Comparison of ENCODE assay signal across 21 cellular contexts in the genomic region with DNA sequence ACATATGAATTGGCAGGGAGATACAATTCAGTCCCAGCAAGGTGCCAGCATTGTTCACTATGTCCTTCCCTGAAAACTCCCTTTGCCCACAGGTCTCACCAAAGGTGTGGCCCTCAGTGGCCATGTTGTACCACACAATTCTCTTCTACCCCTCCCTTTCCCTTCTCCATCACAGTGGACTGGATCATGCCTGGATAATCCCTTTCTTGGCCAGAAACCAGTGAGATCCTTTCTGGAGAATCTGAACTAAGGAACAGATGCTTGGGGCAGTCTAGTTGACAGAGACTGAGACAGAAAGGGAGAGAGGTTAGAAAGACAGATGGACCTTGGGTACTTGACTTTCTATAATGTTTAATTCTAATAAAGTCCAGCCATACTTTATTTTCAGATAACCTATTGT. TPM values are rescaled to one million over a fixed set of nuclear protein-coding genes. Genes with fewer than 3 reads are reported as not detected.
A peak's percentile ranks its signal among the peaks of the same experiment; 100 is the strongest.
DNase-seq lines count a peak whose midpoint lies in the region; ATAC-seq and TF ChIP-seq lines count a peak whose summit lies in the region.
"Had no signal": no experiment of that assay in that cellular context is flagged by ENCODE, and none has a peak within 500 bp of the region (broad histone marks: within the 10 kb centered on the region; RNA-seq: fewer than 3 reads in every experiment).

No MANE protein-coding gene starts in this region.

- DNase-seq in activated CD8-positive, alpha-beta memory T cell treated with anti-CD3 and anti-CD28 coated beads, Interleukin-2, amount 10 ng/mL, durations not matched to agents 7 days and 5 days = no peak
- no peak for DNase-seq in activated CD8-positive, alpha-beta memory T cell treated with anti-CD3 and anti-CD28 coated beads, Interleukin-2, amount 50 U/mL, for 4 hours
- DNase-seq in myocyte (ENCODE audit: low read depth) (peak; percentile 45), MCF 10A (ENCODE audit: unreplicated experiment) (no peak), NCI-H2029 treated with DMSO at 0.1 percent for 48 hours (lab: John Stamatoyannopoulos, UW) (no peak)
- no peak for DNase-seq in activated naive CD4-positive, alpha-beta T cell treated with anti-CD3 and anti-CD28 coated beads, Interleukin-2, amount 10 ng/mL, durations not matched to agents 7 days and 5 days
- DNase-seq: 8988T; Calu3; CD8-positive, alpha-beta memory T cell; DMS79; H7; NCI-H1105; NCI-H2029; NCI-H345; NCI-H69; PC-9; RPMI8226; SHP77 had no signal

- POLR2A ChIA-PET in MCF 10A (lab: Yijun Ruan, JAX) = no interaction called here

- peaks cover 14% of the 10 kb centered on the region for H3K36me3 Mint-ChIP-seq in activated CD8-positive, alpha-beta memory T cell treated with anti-CD3 and anti-CD28 coated beads, Interleukin-2, amount 10 ng/mL, durations not matched to agents 7 days and 5 days
- H3K36me3 Mint-ChIP-seq in MCF 10A (ENCODE audit: insufficient read depth, unreplicated experiment) = no peaks in the 10 kb centered on the region
- peaks cover 28% of the 10 kb centered on the region for H3K36me3 Mint-ChIP-seq in activated naive CD4-positive, alpha-beta T cell treated with anti-CD3 and anti-CD28 coated beads, Interleukin-2, amount 10 ng/mL, durations not matched to agents 7 days and 5 days

- TF ChIP-seq CTCF in VCaP (conservative IDR thresholded peaks at IDR 0.05) (no peak), MCF 10A (IDR thresholded peaks at IDR 0.05; ENCODE audit: unreplicated experiment) (no peak)

- H3K27ac Mint-ChIP-seq in activated CD8-positive, alpha-beta memory T cell treated with anti-CD3 and anti-CD28 coated beads, Interleukin-2, amount 10 ng/mL, durations not matched to agents 7 days and 5 days = peak overlapping the region; percentile 54
- H3K27ac Mint-ChIP-seq in MCF 10A (ENCODE audit: low read depth, unreplicated experiment) = no peak overlapping the region
- H3K27ac Mint-ChIP-seq in activated naive CD4-positive, alpha-beta T cell treated with anti-CD3 and anti-CD28 coated beads, Interleukin-2, amount 10 ng/mL, durations not matched to agents 7 days and 5 days = no peak overlapping the region

- no peaks in the 10 kb centered on the region for H3K27me3 Mint-ChIP-seq in activated CD8-positive, alpha-beta memory T cell treated with anti-CD3 and anti-CD28 coated beads, Interleukin-2, amount 10 ng/mL, durations not matched to agents 7 days and 5 days
- no peaks in the 10 kb centered on the region for H3K27me3 Mint-ChIP-seq in MCF 10A (ENCODE audit: insufficient read depth, unreplicated experiment)
- H3K27me3 Mint-ChIP-seq in activated naive CD4-positive, alpha-beta T cell treated with anti-CD3 and anti-CD28 coated beads, Interleukin-2, amount 10 ng/mL, durations not matched to agents 7 days and 5 days = no peaks in the 10 kb centered on the region
- H3K27me3 Mint-ChIP-seq: CD8-positive, alpha-beta memory T cell had no signal

- intact Hi-C loops in MCF 10A (cut with micrococcal nuclease) = no loop called here

- no peaks in the 10 kb centered on the region for H3K9me3 Mint-ChIP-seq in activated CD8-positive, alpha-beta memory T cell treated with anti-CD3 and anti-CD28 coated beads, Interleukin-2, amount 10 ng/mL, durations not matched to agents 7 days and 5 days (ENCODE audit: low read depth)
- H3K9me3 Mint-ChIP-seq in MCF 10A (ENCODE audit: unreplicated experiment) = no peaks in the 10 kb centered on the region
- H3K9me3 Mint-ChIP-seq in activated naive CD4-positive, alpha-beta T cell treated with anti-CD3 and anti-CD28 coated beads, Interleukin-2, amount 10 ng/mL, durations not matched to agents 7 days and 5 days = no peaks in the 10 kb centered on the region
- H3K9me3 Mint-ChIP-seq: CD8-positive, alpha-beta memory T cell had no signal

- no TSS peak for BruUV-seq in MCF 10A (replicated peaks; lab: Mats Ljungman, UMichigan)

- no peaks in the 10 kb centered on the region for H3K4me1 Mint-ChIP-seq in activated CD8-positive, alpha-beta memory T cell treated with anti-CD3 and anti-CD28 coated beads, Interleukin-2, amount 10 ng/mL, durations not matched to agents 7 days and 5 days
- H3K4me1 Mint-ChIP-seq in MCF 10A (ENCODE audit: insufficient read depth, unreplicated experiment) = no peaks in the 10 kb centered on the region
- peaks cover 21% of the 10 kb centered on the region for H3K4me1 Mint-ChIP-seq in activated naive CD4-positive, alpha-beta T cell treated with anti-CD3 and anti-CD28 coated beads, Interleukin-2, amount 10 ng/mL, durations not matched to agents 7 days and 5 days

- CTCF ChIA-PET in activated CD8-positive, alpha-beta memory T cell treated with anti-CD3 and anti-CD28 coated beads, Interleukin-2, amount 10 ng/mL, durations not matched to agents 7 days and 5 days (lab: Charles Lee) = no interaction called here
- CTCF ChIA-PET in MCF 10A (lab: Yijun Ruan, JAX) = interaction anchor here (0.7 kb wide), 1 partner anchor 50 kb away, joined by 4 read pairs; no protein-coding TSS in a partner anchor
- CTCF ChIA-PET in activated naive CD4-positive, alpha-beta T cell treated with anti-CD3 and anti-CD28 coated beads, Interleukin-2, amount 10 ng/mL, durations not matched to agents 7 days and 5 days (lab: Charles Lee) = no interaction called here

- peak overlapping the region; percentile 50 for H3K27ac ChIP-seq in VCaP
- H3K27ac ChIP-seq: BLaER1 treated with 17β-estradiol and CSF1 and Interleukin-3, amounts not matched to agents 10 nM and 100 nM; KMS-11; PC-9 had no signal

- no peak overlapping the region for H3K4me3 Mint-ChIP-seq in activated CD8-positive, alpha-beta memory T cell treated with anti-CD3 and anti-CD28 coated beads, Interleukin-2, amount 10 ng/mL, durations not matched to agents 7 days and 5 days
- no peak overlapping the region for H3K4me3 Mint-ChIP-seq in MCF 10A (ENCODE audit: unreplicated experiment)
- H3K4me3 Mint-ChIP-seq in activated naive CD4-positive, alpha-beta T cell treated with anti-CD3 and anti-CD28 coated beads, Interleukin-2, amount 10 ng/mL, durations not matched to agents 7 days and 5 days = no peak overlapping the region

- ATAC-seq in activated CD8-positive, alpha-beta memory T cell treated with anti-CD3 and anti-CD28 coated beads, Interleukin-2, amount 10 ng/mL, durations not matched to agents 7 days and 5 days = no peak

RNA-seq across cellular contexts. Expression of gene NMT2, which starts 9.5 kb away (rescaled TPM):
- total RNA-seq in activated CD8-positive, alpha-beta memory T cell treated with anti-CD3 and anti-CD28 coated beads, Interleukin-2, amount 10 ng/mL, durations not matched to agents 7 days and 5 days = 10 to 100 TPM; 21.3 to 31.7 TPM
- 16.6 and 19.5 TPM in 2 replicates for total RNA-seq in myocyte
- polyA plus RNA-seq in myocyte (2012) = 14.0 TPM
- total RNA-seq in MCF 10A (2022) = 9.6 and 10.5 TPM in 2 replicates
